In genomic region chr11:57638811-57639320, GRCh38 we compare ENCODE assay signal across 8 cellular contexts. TPM values are rescaled to one million over a fixed set of nuclear protein-coding genes. Genes with fewer than 3 reads are reported as not detected.
DNase-seq lines count a peak whose midpoint lies in the region; ATAC-seq and TF ChIP-seq lines count a peak whose summit lies in the region.

No MANE protein-coding gene starts in this region.

- H3K4me3 ChIP-seq in urinary bladder (ENCODE audit: low read depth, low read length) = peak overlapping the region; percentile 58

- DNase-seq in activated T-cell treated with anti-CD3 and anti-CD28 coated beads, Interleukin-2, amount 50 U/mL, for 24 hours = peak; percentile 38
- DNase-seq in activated T-cell treated with anti-CD3 and anti-CD28 coated beads for 4 hours (no peak), MCF 10A (ENCODE audit: unreplicated experiment) (no peak), lung microvascular endothelial cell (ENCODE audit: low read depth in 2 of 2) (peak; percentile 29 to 32), occipital lobe (lab: John Stamatoyannopoulos, UW) (no peak)
- DNase-seq in stimulated activated CD8-positive, alpha-beta memory T cell treated with anti-CD3 and anti-CD28 coated beads, Interleukin-4, amount 100 ng/mL, for 48 hours = no peak

- H3K27me3 Mint-ChIP-seq in activated T-cell treated with anti-CD3 and anti-CD28 coated beads, Interleukin-2, amount 50 U/mL, for 24 hours = peaks cover 47% of the 10 kb centered on the region
- no peaks in the 10 kb centered on the region for H3K27me3 Mint-ChIP-seq in MCF 10A (ENCODE audit: insufficient read depth, unreplicated experiment)

- peak overlapping the region; percentile 80 for H3K4me3 Mint-ChIP-seq in activated T-cell treated with anti-CD3 and anti-CD28 coated beads, Interleukin-2, amount 50 U/mL, for 24 hours
- H3K4me3 Mint-ChIP-seq in MCF 10A (ENCODE audit: unreplicated experiment) = peak overlapping the region; percentile 92

- TF ChIP-seq CTCF in MCF 10A (IDR thresholded peaks at IDR 0.05; ENCODE audit: unreplicated experiment) = no peak

- H3K4me1 Mint-ChIP-seq in activated T-cell treated with anti-CD3 and anti-CD28 coated beads, Interleukin-2, amount 50 U/mL, for 24 hours (ENCODE audit: low read depth) = peaks cover 24% of the 10 kb centered on the region
- H3K4me1 Mint-ChIP-seq in MCF 10A (ENCODE audit: insufficient read depth, unreplicated experiment) = peaks cover 5% of the 10 kb centered on the region

- ATAC-seq in HG02884 (IDR thresholded peaks at IDR 0.05; ENCODE audit: unreplicated experiment) = no peak

- H3K27ac Mint-ChIP-seq in activated T-cell treated with anti-CD3 and anti-CD28 coated beads, Interleukin-2, amount 50 U/mL, for 24 hours = peak overlapping the region; percentile 52
- H3K27ac Mint-ChIP-seq in MCF 10A (ENCODE audit: low read depth, unreplicated experiment) = peak overlapping the region; percentile 96

- intact Hi-C loops in MCF 10A (cut with micrococcal nuclease) = no loop called here

- no peaks in the 10 kb centered on the region for H3K36me3 Mint-ChIP-seq in activated T-cell treated with anti-CD3 and anti-CD28 coated beads, Interleukin-2, amount 50 U/mL, for 24 hours (ENCODE audit: low read depth)
- peaks cover 24% of the 10 kb centered on the region for H3K36me3 Mint-ChIP-seq in MCF 10A (ENCODE audit: insufficient read depth, unreplicated experiment)

- 1% methylated on average over 19 of the region's 19 CpGs for WGBS in urinary bladder

- no peaks in the 10 kb centered on the region for H3K9me3 Mint-ChIP-seq in activated T-cell treated with anti-CD3 and anti-CD28 coated beads, Interleukin-2, amount 50 U/mL, for 24 hours
- H3K9me3 Mint-ChIP-seq in MCF 10A (ENCODE audit: unreplicated experiment) = no peaks in the 10 kb centered on the region

- no peaks in the 10 kb centered on the region for H3K4me1 ChIP-seq in urinary bladder (ENCODE audit: insufficient read depth)

- CTCF ChIA-PET in MCF 10A (lab: Yijun Ruan, JAX) = interaction anchor here (0.7 to 13.5 kb wide), 10 partner anchors 8 to 293 kb away, joined by 3 to 315 read pairs (median 16); partner anchors contain the start of genes RTN4RL2 and UBE2L6

- H3K27ac ChIP-seq in urinary bladder (ENCODE audit: low read depth) = no peak overlapping the region

- POLR2A ChIA-PET in MCF 10A (lab: Yijun Ruan, JAX) = interaction anchor here (0.6 to 4.2 kb wide), 6 partner anchors 16 to 335 kb away, joined by 3 to 31 read pairs (median 4); partner anchors contain the start of gene UBE2L6

- H3K36me3 ChIP-seq in urinary bladder (ENCODE audit: insufficient read depth) = no peaks in the 10 kb centered on the region

- BruUV-seq in MCF 10A (replicated peaks; lab: Mats Ljungman, UMichigan) = no TSS peak

RNA-seq across cellular contexts. Expression of gene YPEL4, which starts 10.8 kb away (rescaled TPM):
- total RNA-seq in MCF 10A (2022) (0.16 TPM in 1 of 2 replicates, not detected in the other), lung microvascular endothelial cell (under 0.01 TPM in 2 replicates), urinary bladder (1.7 TPM), occipital lobe (3.6 TPM)
- polyA plus RNA-seq in urinary bladder = 3.5 TPM

RNA-seq across cellular contexts. Expression of gene CLP1, which starts 18.7 kb away (rescaled TPM):
- total RNA-seq in MCF 10A (2022) = 8.6 and 9.2 TPM in 2 replicates
- 14.6 and 19.0 TPM in 2 replicates for total RNA-seq in lung microvascular endothelial cell
- total RNA-seq in urinary bladder = 14.1 TPM
- polyA plus RNA-seq in urinary bladder = 12.7 TPM
- 15.1 TPM for total RNA-seq in occipital lobe

RNA-seq across cellular contexts. Expression of gene ZDHHC5, which starts 29.0 kb away (rescaled TPM):
- total RNA-seq in MCF 10A (2022) = 73.8 and 74.6 TPM in 2 replicates
- 25.1 and 35.7 TPM in 2 replicates for total RNA-seq in lung microvascular endothelial cell
- total RNA-seq in urinary bladder = 29.9 TPM
- 36.4 TPM for polyA plus RNA-seq in urinary bladder
- total RNA-seq in occipital lobe = 18.6 TPM

RNA-seq across cellular contexts. Expression of gene SERPING1, which starts 41.4 kb away (rescaled TPM):
- total RNA-seq in MCF 10A (2022) (1.1 TPM in 1 of 2 replicates, not detected in the other), lung microvascular endothelial cell (0.40 TPM in 1 of 2 replicates, not detected in the other), urinary bladder (53.6 TPM), occipital lobe (9.0 TPM)
- polyA plus RNA-seq in urinary bladder = 806 TPM

Comparison
In these comparisons a context has a peak if more than half of its experiments do, and no peak if none do; other contexts are left out.
1. DNase-seq: peak in activated T-cell treated with anti-CD3 and anti-CD28 coated beads, Interleukin-2, amount 50 U/mL, for 24 hours (single experiment) and lung microvascular endothelial cell (2 of 2); none in activated T-cell treated with anti-CD3 and anti-CD28 coated beads for 4 hours (single experiment), MCF 10A (single experiment), stimulated activated CD8-positive, alpha-beta memory T cell treated with anti-CD3 and anti-CD28 coated beads, Interleukin-4, amount 100 ng/mL, for 48 hours (single experiment) and occipital lobe (single experiment).